In the genomic region with DNA sequence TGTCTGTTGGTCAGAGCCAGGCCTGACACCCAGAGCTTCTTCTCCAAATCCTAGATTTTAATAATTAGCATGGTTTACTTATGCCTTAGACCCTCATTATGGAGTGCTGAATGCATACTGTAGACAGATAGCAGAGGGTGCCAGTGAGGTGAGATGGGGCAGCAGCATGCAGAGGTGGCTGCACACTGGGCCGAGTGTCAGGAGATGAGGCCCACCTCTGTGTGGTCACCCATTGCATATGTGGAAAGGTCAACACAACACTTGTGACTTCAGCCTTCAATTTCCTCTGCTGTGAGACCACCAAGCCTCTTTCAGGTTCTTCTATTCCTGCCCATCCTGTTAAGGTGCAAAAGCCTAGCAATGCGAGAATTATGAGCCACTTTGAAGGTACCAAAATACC, we compare ENCODE assay signal across 1 cellular context.
TF ChIP-seq lines count a peak whose summit lies in the region.

No MANE protein-coding gene starts in this region.

TF ChIP-seq in HEK293T, 16 proteins besides CTCF, POLR2A, EP300 and RAD21:
- TF ChIP-seq ZNF384 (IDR thresholded peaks at IDR 0.05) (no peak), LEF1 (IDR thresholded peaks at IDR 0.05; ENCODE audit: borderline replicate concordance) (no peak), FOXM1 (IDR thresholded peaks at IDR 0.05; ENCODE audit: borderline replicate concordance) (no peak), ELF4 (IDR thresholded peaks at IDR 0.05) (no peak), CTBP1 (IDR thresholded peaks at IDR 0.05; ENCODE audit: borderline replicate concordance) (no peak), ARNT (IDR thresholded peaks at IDR 0.05) (no peak), FOXA1 (IDR thresholded peaks at IDR 0.05) (no peak), BHLHE40 (IDR thresholded peaks at IDR 0.05; ENCODE audit: borderline replicate concordance) (no peak), L3MBTL2 (conservative IDR thresholded peaks at IDR 0.05) (no peak), FOXK2 (IDR thresholded peaks at IDR 0.05) (no peak), SUZ12 (IDR thresholded peaks at IDR 0.05) (no peak), NFRKB (IDR thresholded peaks at IDR 0.05) (no peak), HDGF (IDR thresholded peaks at IDR 0.05; ENCODE audit: borderline replicate concordance) (no peak), TARDBP (IDR thresholded peaks at IDR 0.05) (no peak), SP1 (IDR thresholded peaks at IDR 0.05) (no peak)
- TF ChIP-seq, protein P1, sequence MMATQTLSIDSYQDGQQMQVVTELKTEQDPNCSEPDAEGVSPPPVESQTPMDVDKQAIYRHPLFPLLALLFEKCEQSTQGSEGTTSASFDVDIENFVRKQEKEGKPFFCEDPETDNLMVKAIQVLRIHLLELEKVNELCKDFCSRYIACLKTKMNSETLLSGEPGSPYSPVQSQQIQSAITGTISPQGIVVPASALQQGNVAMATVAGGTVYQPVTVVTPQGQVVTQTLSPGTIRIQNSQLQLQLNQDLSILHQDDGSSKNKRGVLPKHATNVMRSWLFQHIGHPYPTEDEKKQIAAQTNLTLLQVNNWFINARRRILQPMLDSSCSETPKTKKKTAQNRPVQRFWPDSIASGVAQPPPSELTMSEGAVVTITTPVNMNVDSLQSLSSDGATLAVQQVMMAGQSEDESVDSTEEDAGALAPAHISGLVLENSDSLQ (IDR thresholded peaks at IDR 0.05) = no peak
